1 cellular context compared by ENCODE assay signal in the genomic region with DNA sequence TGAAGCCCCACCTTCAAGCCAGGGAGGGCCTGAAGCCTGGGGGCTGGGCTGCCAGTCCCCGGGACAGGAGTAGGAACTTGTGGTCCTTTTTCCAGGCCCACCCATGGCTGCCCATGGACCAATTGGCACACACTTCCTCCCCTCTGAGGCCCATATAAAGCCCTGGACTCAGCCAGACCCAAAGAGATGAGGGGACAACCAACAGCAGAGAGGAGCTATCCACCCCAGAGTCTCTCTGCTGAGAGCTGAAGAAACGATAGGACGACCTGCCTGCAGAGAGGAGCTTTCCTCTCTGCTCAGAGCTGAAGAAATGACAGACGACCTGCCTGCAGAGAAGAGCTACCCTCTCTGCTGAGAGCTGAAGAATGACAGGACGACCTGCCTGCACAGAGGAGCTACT.
TF ChIP-seq lines count a peak whose summit lies in the region.

No MANE protein-coding gene starts in this region.

TF ChIP-seq in GM23338, 12 proteins besides CTCF, POLR2A, EP300 and RAD21 (continued from another document):
- TF ChIP-seq, protein P1, sequence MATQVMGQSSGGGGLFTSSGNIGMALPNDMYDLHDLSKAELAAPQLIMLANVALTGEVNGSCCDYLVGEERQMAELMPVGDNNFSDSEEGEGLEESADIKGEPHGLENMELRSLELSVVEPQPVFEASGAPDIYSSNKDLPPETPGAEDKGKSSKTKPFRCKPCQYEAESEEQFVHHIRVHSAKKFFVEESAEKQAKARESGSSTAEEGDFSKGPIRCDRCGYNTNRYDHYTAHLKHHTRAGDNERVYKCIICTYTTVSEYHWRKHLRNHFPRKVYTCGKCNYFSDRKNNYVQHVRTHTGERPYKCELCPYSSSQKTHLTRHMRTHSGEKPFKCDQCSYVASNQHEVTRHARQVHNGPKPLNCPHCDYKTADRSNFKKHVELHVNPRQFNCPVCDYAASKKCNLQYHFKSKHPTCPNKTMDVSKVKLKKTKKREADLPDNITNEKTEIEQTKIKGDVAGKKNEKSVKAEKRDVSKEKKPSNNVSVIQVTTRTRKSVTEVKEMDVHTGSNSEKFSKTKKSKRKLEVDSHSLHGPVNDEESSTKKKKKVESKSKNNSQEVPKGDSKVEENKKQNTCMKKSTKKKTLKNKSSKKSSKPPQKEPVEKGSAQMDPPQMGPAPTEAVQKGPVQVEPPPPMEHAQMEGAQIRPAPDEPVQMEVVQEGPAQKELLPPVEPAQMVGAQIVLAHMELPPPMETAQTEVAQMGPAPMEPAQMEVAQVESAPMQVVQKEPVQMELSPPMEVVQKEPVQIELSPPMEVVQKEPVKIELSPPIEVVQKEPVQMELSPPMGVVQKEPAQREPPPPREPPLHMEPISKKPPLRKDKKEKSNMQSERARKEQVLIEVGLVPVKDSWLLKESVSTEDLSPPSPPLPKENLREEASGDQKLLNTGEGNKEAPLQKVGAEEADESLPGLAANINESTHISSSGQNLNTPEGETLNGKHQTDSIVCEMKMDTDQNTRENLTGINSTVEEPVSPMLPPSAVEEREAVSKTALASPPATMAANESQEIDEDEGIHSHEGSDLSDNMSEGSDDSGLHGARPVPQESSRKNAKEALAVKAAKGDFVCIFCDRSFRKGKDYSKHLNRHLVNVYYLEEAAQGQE (IDR thresholded peaks at IDR 0.05; ENCODE audit: unreplicated experiment) = no peak
- TF ChIP-seq, protein P2, sequence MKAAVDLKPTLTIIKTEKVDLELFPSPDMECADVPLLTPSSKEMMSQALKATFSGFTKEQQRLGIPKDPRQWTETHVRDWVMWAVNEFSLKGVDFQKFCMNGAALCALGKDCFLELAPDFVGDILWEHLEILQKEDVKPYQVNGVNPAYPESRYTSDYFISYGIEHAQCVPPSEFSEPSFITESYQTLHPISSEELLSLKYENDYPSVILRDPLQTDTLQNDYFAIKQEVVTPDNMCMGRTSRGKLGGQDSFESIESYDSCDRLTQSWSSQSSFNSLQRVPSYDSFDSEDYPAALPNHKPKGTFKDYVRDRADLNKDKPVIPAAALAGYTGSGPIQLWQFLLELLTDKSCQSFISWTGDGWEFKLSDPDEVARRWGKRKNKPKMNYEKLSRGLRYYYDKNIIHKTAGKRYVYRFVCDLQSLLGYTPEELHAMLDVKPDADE (IDR thresholded peaks at IDR 0.05) = no peak
- TF ChIP-seq EZH2phosphoT487 (IDR thresholded peaks at IDR 0.05; ENCODE audit: unreplicated experiment) (no peak), CREB1 (CRISPR knock-in tag; IDR thresholded peaks at IDR 0.05; ENCODE audit: low read depth) (no peak), EZH2 (IDR thresholded peaks at IDR 0.05; ENCODE audit: low read depth, unreplicated experiment) (no peak), ZNF331 (CRISPR knock-in tag; IDR thresholded peaks at IDR 0.05; ENCODE audit: low read depth) (no peak), STAT1 (IDR thresholded peaks at IDR 0.05; ENCODE audit: unreplicated experiment) (no peak)
- TF ChIP-seq, protein P3, sequence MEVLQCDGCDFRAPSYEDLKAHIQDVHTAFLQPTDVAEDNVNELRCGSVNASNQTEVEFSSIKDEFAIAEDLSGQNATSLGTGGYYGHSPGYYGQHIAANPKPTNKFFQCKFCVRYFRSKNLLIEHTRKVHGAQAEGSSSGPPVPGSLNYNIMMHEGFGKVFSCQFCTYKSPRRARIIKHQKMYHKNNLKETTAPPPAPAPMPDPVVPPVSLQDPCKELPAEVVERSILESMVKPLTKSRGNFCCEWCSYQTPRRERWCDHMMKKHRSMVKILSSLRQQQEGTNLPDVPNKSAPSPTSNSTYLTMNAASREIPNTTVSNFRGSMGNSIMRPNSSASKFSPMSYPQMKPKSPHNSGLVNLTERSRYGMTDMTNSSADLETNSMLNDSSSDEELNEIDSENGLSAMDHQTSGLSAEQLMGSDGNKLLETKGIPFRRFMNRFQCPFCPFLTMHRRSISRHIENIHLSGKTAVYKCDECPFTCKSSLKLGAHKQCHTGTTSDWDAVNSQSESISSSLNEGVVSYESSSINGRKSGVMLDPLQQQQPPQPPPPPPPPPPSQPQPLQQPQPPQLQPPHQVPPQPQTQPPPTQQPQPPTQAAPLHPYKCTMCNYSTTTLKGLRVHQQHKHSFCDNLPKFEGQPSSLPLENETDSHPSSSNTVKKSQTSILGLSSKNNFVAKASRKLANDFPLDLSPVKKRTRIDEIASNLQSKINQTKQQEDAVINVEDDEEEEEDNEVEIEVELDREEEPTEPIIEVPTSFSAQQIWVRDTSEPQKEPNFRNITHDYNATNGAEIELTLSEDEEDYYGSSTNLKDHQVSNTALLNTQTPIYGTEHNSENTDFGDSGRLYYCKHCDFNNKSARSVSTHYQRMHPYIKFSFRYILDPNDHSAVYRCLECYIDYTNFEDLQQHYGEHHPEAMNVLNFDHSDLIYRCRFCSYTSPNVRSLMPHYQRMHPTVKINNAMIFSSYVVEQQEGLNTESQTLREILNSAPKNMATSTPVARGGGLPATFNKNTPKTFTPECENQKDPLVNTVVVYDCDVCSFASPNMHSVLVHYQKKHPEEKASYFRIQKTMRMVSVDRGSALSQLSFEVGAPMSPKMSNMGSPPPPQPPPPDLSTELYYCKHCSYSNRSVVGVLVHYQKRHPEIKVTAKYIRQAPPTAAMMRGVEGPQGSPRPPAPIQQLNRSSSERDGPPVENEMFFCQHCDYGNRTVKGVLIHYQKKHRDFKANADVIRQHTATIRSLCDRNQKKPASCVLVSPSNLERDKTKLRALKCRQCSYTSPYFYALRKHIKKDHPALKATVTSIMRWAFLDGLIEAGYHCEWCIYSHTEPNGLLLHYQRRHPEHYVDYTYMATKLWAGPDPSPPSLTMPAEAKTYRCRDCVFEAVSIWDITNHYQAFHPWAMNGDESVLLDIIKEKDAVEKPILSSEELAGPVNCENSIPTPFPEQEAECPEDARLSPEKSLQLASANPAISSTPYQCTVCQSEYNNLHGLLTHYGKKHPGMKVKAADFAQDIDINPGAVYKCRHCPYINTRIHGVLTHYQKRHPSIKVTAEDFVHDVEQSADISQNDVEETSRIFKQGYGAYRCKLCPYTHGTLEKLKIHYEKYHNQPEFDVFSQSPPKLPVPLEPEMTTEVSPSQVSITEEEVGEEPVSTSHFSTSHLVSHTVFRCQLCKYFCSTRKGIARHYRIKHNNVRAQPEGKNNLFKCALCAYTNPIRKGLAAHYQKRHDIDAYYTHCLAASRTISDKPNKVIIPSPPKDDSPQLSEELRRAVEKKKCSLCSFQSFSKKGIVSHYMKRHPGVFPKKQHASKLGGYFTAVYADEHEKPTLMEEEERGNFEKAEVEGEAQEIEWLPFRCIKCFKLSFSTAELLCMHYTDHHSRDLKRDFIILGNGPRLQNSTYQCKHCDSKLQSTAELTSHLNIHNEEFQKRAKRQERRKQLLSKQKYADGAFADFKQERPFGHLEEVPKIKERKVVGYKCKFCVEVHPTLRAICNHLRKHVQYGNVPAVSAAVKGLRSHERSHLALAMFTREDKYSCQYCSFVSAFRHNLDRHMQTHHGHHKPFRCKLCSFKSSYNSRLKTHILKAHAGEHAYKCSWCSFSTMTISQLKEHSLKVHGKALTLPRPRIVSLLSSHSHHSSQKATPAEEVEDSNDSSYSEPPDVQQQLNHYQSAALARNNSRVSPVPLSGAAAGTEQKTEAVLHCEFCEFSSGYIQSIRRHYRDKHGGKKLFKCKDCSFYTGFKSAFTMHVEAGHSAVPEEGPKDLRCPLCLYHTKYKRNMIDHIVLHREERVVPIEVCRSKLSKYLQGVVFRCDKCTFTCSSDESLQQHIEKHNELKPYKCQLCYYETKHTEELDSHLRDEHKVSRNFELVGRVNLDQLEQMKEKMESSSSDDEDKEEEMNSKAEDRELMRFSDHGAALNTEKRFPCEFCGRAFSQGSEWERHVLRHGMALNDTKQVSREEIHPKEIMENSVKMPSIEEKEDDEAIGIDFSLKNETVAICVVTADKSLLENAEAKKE (CRISPR knock-in tag; IDR thresholded peaks at IDR 0.05) = no peak
